ENCODE assay signal across 28 cellular contexts in genomic region chr16:82129881-82130280, GRCh38.
"Had no signal": no experiment of that assay in that cellular context is flagged by ENCODE, and none has a peak within 500 bp of the region (broad histone marks: within the 10 kb centered on the region; RNA-seq: fewer than 3 reads in every experiment).

No MANE protein-coding gene starts in this region.

- H3K9ac ChIP-seq: neural progenitor cell, parathyroid adenoma had no signal

- ATAC-seq: natural killer cell; psoas muscle; right cardiac atrium; sciatic nerve; stimulated activated memory B cell treated with anti-CD40 and anti-IgM and Interleukin-4, amounts not matched to agents 10 μg/mL and 1 μg/mL and 100 μg/mL, for 72 hours; stimulated activated naive CD8-positive, alpha-beta T cell treated with anti-CD3 and anti-CD28 coated beads, Interleukin-15, amount 100 ng/mL, for 72 hours; stimulated activated naive CD8-positive, alpha-beta T cell treated with anti-CD3 and anti-CD28 coated beads, Interleukin-15, Interleukin-2, amounts not matched to agents 100 U/mL and 50 U/mL, for 24 hours; upper lobe of right lung had no signal

- H2AFZ ChIP-seq: neural progenitor cell, parathyroid adenoma had no signal

- H3K79me2 ChIP-seq: parathyroid adenoma had no signal

- H3K9me3 ChIP-seq: ovary, psoas muscle, suprapubic skin, testis, transverse colon, upper lobe of right lung, uterus had no signal

- H3K4me1 ChIP-seq: neural progenitor cell, parathyroid adenoma, psoas muscle, spleen, suprapubic skin, testis, tibial artery, transverse colon, upper lobe of right lung, uterus had no signal

- H3K27me3 ChIP-seq: neural progenitor cell, ovary, spleen, suprapubic skin, testis, tibial artery, transverse colon, upper lobe of right lung, uterus had no signal

- H3K4me3 ChIP-seq: neural progenitor cell, ovary, psoas muscle, skin epidermis, smooth muscle cell, spleen, suprapubic skin, testis, tibial artery, transverse colon, upper lobe of right lung, uterus had no signal

- H3K27ac ChIP-seq: neural progenitor cell, ovary, parathyroid adenoma, psoas muscle, skin epidermis, spleen, suprapubic skin, testis, tibial artery, transverse colon, upper lobe of right lung, uterus had no signal

- DNase-seq: natural killer cell; occipital lobe; ovary; posterior cingulate gyrus; psoas muscle; spleen; stimulated activated CD4-positive, alpha-beta T cell treated with anti-CD3 and anti-CD28 coated beads, Interleukin-12 subunit alpha, Interleukin-12 subunit beta, amount 100 ng/mL, for 4 hours; stimulated activated CD4-positive, alpha-beta T cell treated with anti-CD3 and anti-CD28 coated beads, Interleukin-1b, Interleukin-23, amount 100 ng/mL, for 48 hours; stimulated activated CD4-positive, alpha-beta T cell treated with anti-CD3 and anti-CD28 coated beads, Interleukin-4, amount 100 ng/mL, for 1 hour; stimulated activated CD4-positive, alpha-beta T cell treated with anti-CD3 and anti-CD28 coated beads, Interleukin-4, amount 100 ng/mL, for 4 hours; stimulated activated CD8-positive, alpha-beta memory T cell treated with anti-CD3 and anti-CD28 coated beads, Interleukin-4, amount 100 ng/mL, for 48 hours; stimulated activated naive CD4-positive, alpha-beta T cell; stimulated activated naive CD8-positive, alpha-beta T cell treated with anti-CD3 and anti-CD28 coated beads, Interleukin-15, amount 100 ng/mL, for 72 hours; stimulated activated naive CD8-positive, alpha-beta T cell treated with anti-CD3 and anti-CD28 coated beads, Interleukin-15, Interleukin-2, amounts not matched to agents 100 U/mL and 50 U/mL, for 24 hours; substantia nigra; testis; tibial artery; transverse colon; upper lobe of right lung; uterus had no signal

- H3K4me2 ChIP-seq: neural progenitor cell, smooth muscle cell had no signal

- H3K36me3 ChIP-seq: neural progenitor cell, ovary, spleen, suprapubic skin, tibial artery, transverse colon, upper lobe of right lung, uterus had no signal
